In the genomic region with DNA sequence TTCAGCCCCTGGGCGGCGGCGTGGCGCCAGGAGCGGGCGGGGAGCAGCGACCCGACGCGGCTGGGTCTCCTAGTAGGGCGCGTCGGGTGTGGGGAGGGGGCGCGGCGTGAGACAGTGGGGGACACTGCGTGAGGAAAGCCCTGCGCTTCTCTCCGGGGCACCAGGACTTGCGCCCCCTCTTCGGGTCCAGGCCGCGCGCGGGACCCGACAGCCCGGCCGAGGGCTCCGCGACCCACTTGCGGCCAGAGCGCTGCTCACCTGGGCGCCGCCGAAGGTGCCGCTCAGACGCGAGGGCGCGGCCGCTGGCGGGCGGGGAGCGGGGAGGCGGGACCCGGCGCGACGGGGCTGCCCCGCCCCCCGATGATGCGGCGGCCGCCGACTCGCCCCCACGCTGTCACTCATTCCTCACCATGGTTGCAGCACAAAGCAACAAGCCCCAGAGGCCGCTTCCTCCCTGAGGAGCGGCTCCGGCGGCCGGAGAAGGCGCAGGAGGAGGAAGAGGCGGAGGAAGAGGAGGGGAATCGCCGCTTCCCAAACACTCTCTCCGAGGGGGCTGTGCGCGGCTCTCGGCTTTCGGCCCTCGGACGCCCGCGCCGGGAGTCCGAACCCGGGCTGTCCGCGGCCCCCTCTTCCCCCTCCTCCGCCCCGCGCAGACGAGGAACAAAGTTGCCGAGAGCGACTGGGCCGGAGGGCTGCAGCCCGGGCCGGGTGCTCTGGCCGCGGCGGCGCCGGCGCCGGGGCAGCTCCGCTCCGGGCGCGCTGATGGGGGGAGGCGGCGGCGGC, we compare ENCODE assay signal across 8 cellular contexts. TPM values are rescaled to one million over a fixed set of nuclear protein-coding genes. Genes with fewer than 3 reads are reported as not detected.
A peak's percentile ranks its signal among the peaks of the same experiment; 100 is the strongest.
DNase-seq lines count a peak whose midpoint lies in the region; ATAC-seq and TF ChIP-seq lines count a peak whose summit lies in the region.

A gene with protein sequence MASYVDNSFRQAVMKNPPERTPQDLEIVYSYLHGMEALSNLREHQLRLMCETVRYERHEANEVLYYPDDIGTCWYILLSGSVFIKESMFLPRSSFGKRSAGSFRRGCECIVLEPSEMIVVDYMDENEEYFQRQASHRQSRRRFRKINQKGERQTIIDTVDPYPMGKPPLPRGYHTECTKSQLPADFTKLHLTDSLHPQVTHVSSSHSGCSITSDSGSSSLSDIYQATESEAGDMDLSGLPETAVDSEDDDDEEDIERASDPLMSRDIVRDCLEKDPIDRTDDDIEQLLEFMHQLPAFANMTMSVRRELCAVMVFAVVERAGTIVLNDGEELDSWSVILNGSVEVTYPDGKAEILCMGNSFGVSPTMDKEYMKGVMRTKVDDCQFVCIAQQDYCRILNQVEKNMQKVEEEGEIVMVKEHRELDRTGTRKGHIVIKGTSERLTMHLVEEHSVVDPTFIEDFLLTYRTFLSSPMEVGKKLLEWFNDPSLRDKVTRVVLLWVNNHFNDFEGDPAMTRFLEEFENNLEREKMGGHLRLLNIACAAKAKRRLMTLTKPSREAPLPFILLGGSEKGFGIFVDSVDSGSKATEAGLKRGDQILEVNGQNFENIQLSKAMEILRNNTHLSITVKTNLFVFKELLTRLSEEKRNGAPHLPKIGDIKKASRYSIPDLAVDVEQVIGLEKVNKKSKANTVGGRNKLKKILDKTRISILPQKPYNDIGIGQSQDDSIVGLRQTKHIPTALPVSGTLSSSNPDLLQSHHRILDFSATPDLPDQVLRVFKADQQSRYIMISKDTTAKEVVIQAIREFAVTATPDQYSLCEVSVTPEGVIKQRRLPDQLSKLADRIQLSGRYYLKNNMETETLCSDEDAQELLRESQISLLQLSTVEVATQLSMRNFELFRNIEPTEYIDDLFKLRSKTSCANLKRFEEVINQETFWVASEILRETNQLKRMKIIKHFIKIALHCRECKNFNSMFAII (N-terminal part only) (plus strand): TSS at position 457 of the 783 bp plus-strand sequence. CDS start 1,084 bp downstream, outside the sequence.

- ATAC-seq in HG02610 (IDR thresholded peaks at IDR 0.05; ENCODE audit: unreplicated experiment): peak; percentile 82
- peak; percentile 88 to 91 for ATAC-seq in activated naive CD4-positive, alpha-beta T cell treated with anti-CD3 and anti-CD28 coated beads, Interleukin-2, amount 50 U/mL, for 72 hours

- peaks cover 24% of the 10 kb centered on the region for H4K20me1 ChIP-seq in osteoblast (ENCODE audit: insufficient read depth, low read length)

- DNase-seq in GM10266 (ENCODE audit: extremely low spot score) (peak; percentile 98), NCI-H1092 (lab: John Stamatoyannopoulos, UW) (peak; percentile 82), SKM-1 (lab: John Stamatoyannopoulos, UW; ENCODE audit: unreplicated experiment) (peak; percentile 81), glomerular endothelial cell (ENCODE audit: extremely low read depth, low read depth, low spot score) (no peak), osteoblast (ENCODE audit: insufficient read length, low spot score, missing footprints) (peak; percentile 99), testis (peak; percentile 95)
- peak; percentile 85 to 88 for DNase-seq in activated naive CD4-positive, alpha-beta T cell treated with anti-CD3 and anti-CD28 coated beads, Interleukin-2, amount 50 U/mL, for 72 hours (ENCODE audit: low spot score in 2 of 2)

- H3K27me3 ChIP-seq in osteoblast (ENCODE audit: insufficient read depth, low read length) (peaks cover 21% of the 10 kb centered on the region), testis (no peaks in the 10 kb centered on the region)

- H3K27ac ChIP-seq in osteoblast (ENCODE audit: low read depth, low read length): peak within 1 kb of the TSS; percentile 72
- peak within 1 kb of the TSS; percentile 75 to 89 for H3K27ac ChIP-seq in testis

- H3K4me1 ChIP-seq in osteoblast (ENCODE audit: insufficient read depth, low read length): peaks cover 27% of the 10 kb centered on the region
- H3K4me1 ChIP-seq in testis: no peaks in the 10 kb centered on the region

- TF ChIP-seq POLR2A in testis (IDR thresholded peaks at IDR 0.05): peak; percentile 75

- peak within 1 kb of the TSS; percentile 87 for H3K4me2 ChIP-seq in osteoblast (ENCODE audit: insufficient read depth, low read length)

- intact Hi-C loops in testis (cut with DNase I; ENCODE audit: low total_unique reads): no loop called here

- H3K9me3 ChIP-seq in osteoblast (ENCODE audit: low read depth, low read length): no peaks in the 10 kb centered on the region
- no peaks in the 10 kb centered on the region for H3K9me3 ChIP-seq in testis

- H3K4me3 ChIP-seq in osteoblast (ENCODE audit: insufficient read depth, low read length) (peak within 1 kb of the TSS; percentile 88), testis (peak within 1 kb of the TSS; percentile 89 to 94)

- H3K9me3 Mint-ChIP-seq in activated naive CD4-positive, alpha-beta T cell treated with anti-CD3 and anti-CD28 coated beads, Interleukin-2, amount 50 U/mL, for 72 hours: no peaks in the 10 kb centered on the region

- WGBS in testis, 2 donors: 0% methylated on average over 24 to 50 of the region's 103 CpGs

- peaks cover 40% of the 10 kb centered on the region for H3K79me2 ChIP-seq in osteoblast (ENCODE audit: insufficient read depth, low read length)

- H3K27ac Mint-ChIP-seq in activated naive CD4-positive, alpha-beta T cell treated with anti-CD3 and anti-CD28 coated beads, Interleukin-2, amount 50 U/mL, for 72 hours: peak within 1 kb of the TSS; percentile 85 to 91

- H3K36me3 Mint-ChIP-seq in activated naive CD4-positive, alpha-beta T cell treated with anti-CD3 and anti-CD28 coated beads, Interleukin-2, amount 50 U/mL, for 72 hours: peaks cover 0 to 18% of the 10 kb centered on the region in 2 donors

- H2AFZ ChIP-seq in osteoblast (ENCODE audit: low read length): peak within 1 kb of the TSS; percentile 76

- H3K36me3 ChIP-seq in osteoblast (ENCODE audit: insufficient read depth, low read length): no peaks in the 10 kb centered on the region
- no peaks in the 10 kb centered on the region for H3K36me3 ChIP-seq in testis (ENCODE audit: low read depth, missing control alignments)

- no peak for TF ChIP-seq CTCF in GM10266 (IDR thresholded peaks at IDR 0.05; ENCODE audit: control insufficient read depth, insufficient read depth, low read depth, missing control alignments)
- TF ChIP-seq CTCF in osteoblast (IDR thresholded peaks at IDR 0.05; ENCODE audit: extremely low read depth, low read depth, low read length): no peak
- TF ChIP-seq CTCF in testis (IDR thresholded peaks at IDR 0.05): no peak

RNA-seq across cellular contexts. Expression of the gene that starts here (rescaled TPM):
- total RNA-seq in activated naive CD4-positive, alpha-beta T cell treated with anti-CD3 and anti-CD28 coated beads, Interleukin-2, amount 50 U/mL, for 72 hours: 10 to 100 TPM; 11.1 to 34.8 TPM
- total RNA-seq in glomerular endothelial cell: 41.4 and 57.3 TPM in 2 replicates
- total RNA-seq in osteoblast: 50.3 and 53.0 TPM in 2 replicates
- 10 to 100 TPM; 38.9 to 51.4 TPM for total RNA-seq in testis
- polyA plus RNA-seq in testis (ENCODE audit: insufficient read depth, low read depth, low replicate concordance): 18.1 TPM
